ENCODE assay signal across 8 cellular contexts in genomic region chr3:194306109-194306686, GRCh38. TPM values are rescaled to one million over a fixed set of nuclear protein-coding genes. Genes with fewer than 3 reads are reported as not detected.
DNase-seq lines count a peak whose midpoint lies in the region; ATAC-seq and TF ChIP-seq lines count a peak whose summit lies in the region.

No MANE protein-coding gene starts in this region.

- peaks cover 0 to 3% (median 0%) of the 10 kb centered on the region in 3 donors for H3K9me3 Mint-ChIP-seq in IgD-negative memory B cell
- no peaks in the 10 kb centered on the region for H3K9me3 Mint-ChIP-seq in activated CD4-positive, alpha-beta T cell treated with anti-CD3 and anti-CD28 coated beads, Interleukin-2, amount 10 ng/mL, durations not matched to agents 24 days and 14 days
- no peaks in the 10 kb centered on the region for H3K9me3 Mint-ChIP-seq in natural killer cell

- TF ChIP-seq CTCF in natural killer cell (IDR thresholded peaks at IDR 0.05), result no peak

- intact Hi-C loops in activated CD4-positive, alpha-beta T cell treated with anti-CD3 and anti-CD28 coated beads, Interleukin-2, amount 10 ng/mL, durations not matched to agents 24 days and 14 days (cut with micrococcal nuclease), result loop anchor here (2.0 to 5.0 kb wide), 2 partner anchors 169 to 344 kb away; partner anchors contain the start of gene HES1
- intact Hi-C loops in natural killer cell (cut with micrococcal nuclease), result no loop called here

- no peak for TF ChIP-seq POLR2A in erythroblast (IDR thresholded peaks at IDR 0.05; ENCODE audit: low read length)

- H3K36me3 Mint-ChIP-seq in IgD-negative memory B cell (peaks cover 2% of the 10 kb centered on the region), natural killer cell (no peaks in the 10 kb centered on the region)
- H3K36me3 Mint-ChIP-seq in activated CD4-positive, alpha-beta T cell treated with anti-CD3 and anti-CD28 coated beads, Interleukin-2, amount 10 ng/mL, durations not matched to agents 24 days and 14 days (ENCODE audit: low read depth), result peaks cover 3% of the 10 kb centered on the region

- DNase-seq in COLO668 (lab: John Stamatoyannopoulos, UW; ENCODE audit: unreplicated experiment), result peak; percentile 16
- peak; percentile 90 for DNase-seq in activated CD4-positive, alpha-beta T cell treated with anti-CD3 and anti-CD28 coated beads, Interleukin-2, amount 10 ng/mL, durations not matched to agents 24 days and 14 days
- peak; percentile 31 for DNase-seq in natural killer cell
- no peak for DNase-seq in DMS 273 treated with DMSO at 0.1 percent for 48 hours (lab: John Stamatoyannopoulos, UW)
- DNase-seq in erythroblast (lab: John Stamatoyannopoulos, UW), result no peak
- no peak for DNase-seq in NCI-H446 treated with DMSO at 0.1 percent for 48 hours (lab: John Stamatoyannopoulos, UW)

- H3K4me3 Mint-ChIP-seq in IgD-negative memory B cell, result peak overlapping the region; percentile 71 to 89 (median 83)
- H3K4me3 Mint-ChIP-seq in activated CD4-positive, alpha-beta T cell treated with anti-CD3 and anti-CD28 coated beads, Interleukin-2, amount 10 ng/mL, durations not matched to agents 24 days and 14 days, result peak overlapping the region; percentile 74
- peak overlapping the region; percentile 82 for H3K4me3 Mint-ChIP-seq in natural killer cell

- H3K27ac Mint-ChIP-seq in IgD-negative memory B cell (peak overlapping the region; percentile 96 to 99 (median 99)), natural killer cell (peak overlapping the region in 1 of 2 donors; percentile 19)
- peak overlapping the region; percentile 84 for H3K27ac Mint-ChIP-seq in activated CD4-positive, alpha-beta T cell treated with anti-CD3 and anti-CD28 coated beads, Interleukin-2, amount 10 ng/mL, durations not matched to agents 24 days and 14 days

- H3K27me3 Mint-ChIP-seq in IgD-negative memory B cell, result peaks cover 7% of the 10 kb centered on the region
- no peaks in the 10 kb centered on the region for H3K27me3 Mint-ChIP-seq in activated CD4-positive, alpha-beta T cell treated with anti-CD3 and anti-CD28 coated beads, Interleukin-2, amount 10 ng/mL, durations not matched to agents 24 days and 14 days
- peaks cover 22 to 37% of the 10 kb centered on the region in 2 donors for H3K27me3 Mint-ChIP-seq in natural killer cell (ENCODE audit: low read depth in 2 of 2)

- ATAC-seq in GM21367 (IDR thresholded peaks at IDR 0.05; ENCODE audit: unreplicated experiment) (peak; percentile 43), natural killer cell (peak; percentile 70 to 91 (median 73))

- peaks cover 39 to 48% (median 45%) of the 10 kb centered on the region in 3 donors for H3K4me1 Mint-ChIP-seq in IgD-negative memory B cell
- peaks cover 50% of the 10 kb centered on the region for H3K4me1 Mint-ChIP-seq in activated CD4-positive, alpha-beta T cell treated with anti-CD3 and anti-CD28 coated beads, Interleukin-2, amount 10 ng/mL, durations not matched to agents 24 days and 14 days
- peaks cover 29 to 30% of the 10 kb centered on the region in 2 donors for H3K4me1 Mint-ChIP-seq in natural killer cell

RNA-seq across cellular contexts. Expression of gene CPN2, which starts 44.9 kb away (rescaled TPM):
- not detected for polyA plus RNA-seq in IgD-negative memory B cell
- total RNA-seq in activated CD4-positive, alpha-beta T cell treated with anti-CD3 and anti-CD28 coated beads, Interleukin-2, amount 10 ng/mL, durations not matched to agents 24 days and 14 days, result not detected in 2 replicates
- not detected for total RNA-seq in natural killer cell

Comparison
In these comparisons a context has a peak if more than half of its experiments do, and no peak if none do; other contexts are left out.
1. DNase-seq: peak in COLO668 (single experiment), activated CD4-positive, alpha-beta T cell treated with anti-CD3 and anti-CD28 coated beads, Interleukin-2, amount 10 ng/mL, durations not matched to agents 24 days and 14 days (single experiment) and natural killer cell (single experiment); none in DMS 273 treated with DMSO at 0.1 percent for 48 hours (single experiment), erythroblast (0 of 2) and NCI-H446 treated with DMSO at 0.1 percent for 48 hours (single experiment).
2. Peak in every context shown above with its lines, with median percentiles within 50 percentile points of each other: H3K4me3 Mint-ChIP-seq.